In the genomic region with DNA sequence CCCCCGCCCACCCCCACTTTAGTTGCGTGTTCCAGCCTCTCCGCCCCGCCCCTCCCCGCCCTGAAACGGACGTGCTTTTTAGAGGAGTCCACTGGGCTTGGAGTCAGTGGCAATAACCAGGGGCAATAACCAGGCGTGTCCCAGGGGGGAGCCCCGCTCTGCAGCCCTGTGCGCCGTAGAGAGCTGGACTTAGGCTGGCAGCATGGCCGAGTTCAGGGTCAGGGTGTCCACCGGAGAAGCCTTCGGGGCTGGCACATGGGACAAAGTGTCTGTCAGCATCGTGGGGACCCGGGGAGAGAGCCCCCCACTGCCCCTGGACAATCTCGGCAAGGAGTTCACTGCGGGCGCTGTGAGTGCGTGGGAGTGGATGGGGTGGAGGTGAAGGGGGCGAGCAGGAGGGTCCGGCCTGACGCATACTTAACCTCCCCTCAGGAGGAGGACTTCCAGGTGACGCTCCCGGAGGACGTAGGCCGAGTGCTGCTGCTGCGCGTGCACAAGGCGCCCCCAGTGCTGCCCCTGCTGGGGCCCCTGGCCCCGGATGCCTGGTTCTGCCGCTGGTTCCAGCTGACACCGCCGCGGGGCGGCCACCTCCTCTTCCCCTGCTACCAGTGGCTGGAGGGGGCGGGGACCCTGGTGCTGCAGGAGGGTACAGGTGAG, we compare ENCODE assay signal across 2 cellular contexts.
A peak's percentile ranks its signal among the peaks of the same experiment; 100 is the strongest.
TF ChIP-seq lines count a peak whose summit lies in the region.

A gene with protein sequence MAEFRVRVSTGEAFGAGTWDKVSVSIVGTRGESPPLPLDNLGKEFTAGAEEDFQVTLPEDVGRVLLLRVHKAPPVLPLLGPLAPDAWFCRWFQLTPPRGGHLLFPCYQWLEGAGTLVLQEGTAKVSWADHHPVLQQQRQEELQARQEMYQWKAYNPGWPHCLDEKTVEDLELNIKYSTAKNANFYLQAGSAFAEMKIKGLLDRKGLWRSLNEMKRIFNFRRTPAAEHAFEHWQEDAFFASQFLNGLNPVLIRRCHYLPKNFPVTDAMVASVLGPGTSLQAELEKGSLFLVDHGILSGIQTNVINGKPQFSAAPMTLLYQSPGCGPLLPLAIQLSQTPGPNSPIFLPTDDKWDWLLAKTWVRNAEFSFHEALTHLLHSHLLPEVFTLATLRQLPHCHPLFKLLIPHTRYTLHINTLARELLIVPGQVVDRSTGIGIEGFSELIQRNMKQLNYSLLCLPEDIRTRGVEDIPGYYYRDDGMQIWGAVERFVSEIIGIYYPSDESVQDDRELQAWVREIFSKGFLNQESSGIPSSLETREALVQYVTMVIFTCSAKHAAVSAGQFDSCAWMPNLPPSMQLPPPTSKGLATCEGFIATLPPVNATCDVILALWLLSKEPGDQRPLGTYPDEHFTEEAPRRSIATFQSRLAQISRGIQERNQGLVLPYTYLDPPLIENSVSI (plus strand): TSS at position 106 of the 657 bp plus-strand sequence. CDS start 97 bp downstream, at position 203.

TF ChIP-seq in WTC11, 78 proteins besides CTCF, POLR2A, EP300 and RAD21:
- TF ChIP-seq ZNF219 (CRISPR knock-in tag; IDR thresholded peaks at IDR 0.05; ENCODE audit: borderline replicate concordance) (no peak), JUN (CRISPR knock-in tag; IDR thresholded peaks at IDR 0.05) (no peak), ZNF423 (CRISPR knock-in tag; IDR thresholded peaks at IDR 0.05) (peak; percentile 35; the same call in 1 of the 2 replicates), MXD4 (CRISPR knock-in tag; IDR thresholded peaks at IDR 0.05; ENCODE audit: borderline replicate concordance) (no peak), SMAD4 (CRISPR knock-in tag; IDR thresholded peaks at IDR 0.05) (no peak), KAT7 (CRISPR knock-in tag; IDR thresholded peaks at IDR 0.05; ENCODE audit: borderline replicate concordance) (no peak), SP1 (CRISPR knock-in tag; conservative IDR thresholded peaks at IDR 0.05) (0 out of 2 replicates have a peak, but pooled peaks have one; percentile 2)
- TF ChIP-seq, protein P1, sequence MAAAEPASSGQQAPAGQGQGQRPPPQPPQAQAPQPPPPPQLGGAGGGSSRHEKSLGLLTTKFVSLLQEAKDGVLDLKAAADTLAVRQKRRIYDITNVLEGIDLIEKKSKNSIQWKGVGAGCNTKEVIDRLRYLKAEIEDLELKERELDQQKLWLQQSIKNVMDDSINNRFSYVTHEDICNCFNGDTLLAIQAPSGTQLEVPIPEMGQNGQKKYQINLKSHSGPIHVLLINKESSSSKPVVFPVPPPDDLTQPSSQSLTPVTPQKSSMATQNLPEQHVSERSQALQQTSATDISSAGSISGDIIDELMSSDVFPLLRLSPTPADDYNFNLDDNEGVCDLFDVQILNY (CRISPR knock-in tag; IDR thresholded peaks at IDR 0.05): no peak
- TF ChIP-seq, protein P2, sequence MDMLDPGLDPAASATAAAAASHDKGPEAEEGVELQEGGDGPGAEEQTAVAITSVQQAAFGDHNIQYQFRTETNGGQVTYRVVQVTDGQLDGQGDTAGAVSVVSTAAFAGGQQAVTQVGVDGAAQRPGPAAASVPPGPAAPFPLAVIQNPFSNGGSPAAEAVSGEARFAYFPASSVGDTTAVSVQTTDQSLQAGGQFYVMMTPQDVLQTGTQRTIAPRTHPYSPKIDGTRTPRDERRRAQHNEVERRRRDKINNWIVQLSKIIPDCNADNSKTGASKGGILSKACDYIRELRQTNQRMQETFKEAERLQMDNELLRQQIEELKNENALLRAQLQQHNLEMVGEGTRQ (CRISPR knock-in tag; IDR thresholded peaks at IDR 0.05): no peak
- TF ChIP-seq, protein P3, sequence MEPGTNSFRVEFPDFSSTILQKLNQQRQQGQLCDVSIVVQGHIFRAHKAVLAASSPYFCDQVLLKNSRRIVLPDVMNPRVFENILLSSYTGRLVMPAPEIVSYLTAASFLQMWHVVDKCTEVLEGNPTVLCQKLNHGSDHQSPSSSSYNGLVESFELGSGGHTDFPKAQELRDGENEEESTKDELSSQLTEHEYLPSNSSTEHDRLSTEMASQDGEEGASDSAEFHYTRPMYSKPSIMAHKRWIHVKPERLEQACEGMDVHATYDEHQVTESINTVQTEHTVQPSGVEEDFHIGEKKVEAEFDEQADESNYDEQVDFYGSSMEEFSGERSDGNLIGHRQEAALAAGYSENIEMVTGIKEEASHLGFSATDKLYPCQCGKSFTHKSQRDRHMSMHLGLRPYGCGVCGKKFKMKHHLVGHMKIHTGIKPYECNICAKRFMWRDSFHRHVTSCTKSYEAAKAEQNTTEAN (CRISPR knock-in tag; IDR thresholded peaks at IDR 0.05): no peak
- TF ChIP-seq, protein P4, sequence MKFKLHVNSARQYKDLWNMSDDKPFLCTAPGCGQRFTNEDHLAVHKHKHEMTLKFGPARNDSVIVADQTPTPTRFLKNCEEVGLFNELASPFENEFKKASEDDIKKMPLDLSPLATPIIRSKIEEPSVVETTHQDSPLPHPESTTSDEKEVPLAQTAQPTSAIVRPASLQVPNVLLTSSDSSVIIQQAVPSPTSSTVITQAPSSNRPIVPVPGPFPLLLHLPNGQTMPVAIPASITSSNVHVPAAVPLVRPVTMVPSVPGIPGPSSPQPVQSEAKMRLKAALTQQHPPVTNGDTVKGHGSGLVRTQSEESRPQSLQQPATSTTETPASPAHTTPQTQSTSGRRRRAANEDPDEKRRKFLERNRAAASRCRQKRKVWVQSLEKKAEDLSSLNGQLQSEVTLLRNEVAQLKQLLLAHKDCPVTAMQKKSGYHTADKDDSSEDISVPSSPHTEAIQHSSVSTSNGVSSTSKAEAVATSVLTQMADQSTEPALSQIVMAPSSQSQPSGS (CRISPR knock-in tag; IDR thresholded peaks at IDR 0.05; ENCODE audit: borderline replicate concordance, low read depth): no peak

TF ChIP-seq in H1, 55 proteins besides CTCF, POLR2A, EP300 and RAD21:
- TF ChIP-seq, protein P5, sequence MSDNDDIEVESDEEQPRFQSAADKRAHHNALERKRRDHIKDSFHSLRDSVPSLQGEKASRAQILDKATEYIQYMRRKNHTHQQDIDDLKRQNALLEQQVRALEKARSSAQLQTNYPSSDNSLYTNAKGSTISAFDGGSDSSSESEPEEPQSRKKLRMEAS (IDR thresholded peaks at IDR 0.05): no peak; the same call in 1 of the 2 replicates
- TF ChIP-seq POU5F1 (IDR thresholded peaks at IDR 0.05; ENCODE audit: low read depth, low read length) (no peak), KDM1A (IDR thresholded peaks at IDR 0.05; ENCODE audit: borderline replicate concordance, low read length) (no peak), CBX8 (IDR thresholded peaks at IDR 0.05; ENCODE audit: borderline replicate concordance, low read depth, low read length) (no peak), SUZ12 (IDR thresholded peaks at IDR 0.05; ENCODE audit: low read length) (peak; percentile 26; the same call in 1 of the 2 replicates), KDM4A (IDR thresholded peaks at IDR 0.05; ENCODE audit: low read depth, low read length, severe bottlenecking) (peak; percentile 67), YY1 (IDR thresholded peaks at IDR 0.05; ENCODE audit: low read depth, low read length) (no peak), SIN3A (conservative IDR thresholded peaks at IDR 0.05 in 1 of 2, IDR thresholded peaks at IDR 0.05 in 1 of 2; ENCODE audit: low read depth in 1 of 2, low read length in 2 of 2) (0 out of 4 replicates have a peak, but pooled peaks of 1 of the 2 experiments have one; percentile 29), HDAC6 (IDR thresholded peaks at IDR 0.05; ENCODE audit: low read depth, low read length) (no peak), SIRT6 (IDR thresholded peaks at IDR 0.05; ENCODE audit: low read length) (no peak), CREB1 (IDR thresholded peaks at IDR 0.05) (peak; percentile 33; the same call in 1 of the 2 replicates), TAF1 (IDR thresholded peaks at IDR 0.05; ENCODE audit: low read depth, low read length) (no peak), PHF8 (conservative IDR thresholded peaks at IDR 0.05; ENCODE audit: low read depth, low read length) (no peak), CHD2 (IDR thresholded peaks at IDR 0.05; ENCODE audit: low read length) (no peak)
